ENCODE assay signal across 1 cellular context in genomic region chr10:60135020-60135419, GRCh38.
TF ChIP-seq lines count a peak whose summit lies in the region.

No MANE protein-coding gene starts in this region.

TF ChIP-seq in K562, 482 proteins besides CTCF, POLR2A, EP300 and RAD21 (continued from another document and continues in another):
- TF ChIP-seq RREB1 (CRISPR knock-in tag; IDR thresholded peaks at IDR 0.05) (peak; percentile 26; the same call in 1 of the 2 replicates), HLTF (IDR thresholded peaks at IDR 0.05) (no peak), GATAD2B (IDR thresholded peaks at IDR 0.05; ENCODE audit: borderline replicate concordance) (no peak), MAFG (tag; conservative IDR thresholded peaks at IDR 0.05) (peak; percentile 87), NCOA1 (IDR thresholded peaks at IDR 0.05; ENCODE audit: low read depth) (peak; percentile 49; the same call in 1 of the 2 replicates), BRD4 (IDR thresholded peaks at IDR 0.05) (no peak), TFE3 (CRISPR knock-in tag; IDR thresholded peaks at IDR 0.05) (no peak), ZNF24 (IDR thresholded peaks at IDR 0.05) (peak; percentile 15; the same call in 1 of the 2 replicates), YY1 (IDR thresholded peaks at IDR 0.05; ENCODE audit: borderline replicate concordance in 1 of 3, control insufficient read depth in 1 of 3, extremely low read depth in 1 of 3, insufficient read depth in 3 of 3, insufficient read length in 1 of 3, insufficient replicate concordance in 2 of 3, low read depth in 1 of 3, low read length in 2 of 3) (no peak), TEAD1 (CRISPR knock-in tag; IDR thresholded peaks at IDR 0.05) (0 out of 4 replicates have a peak, but pooled peaks of 1 of the 2 experiments have one; percentile 29), BDP1 (IDR thresholded peaks at IDR 0.05; ENCODE audit: insufficient read depth, insufficient read length) (no peak), SRF (CRISPR knock-in tag; IDR thresholded peaks at IDR 0.05) (no peak), ELK3 (CRISPR knock-in tag; IDR thresholded peaks at IDR 0.05) (no peak), IRF2 (CRISPR knock-in tag; IDR thresholded peaks at IDR 0.05) (no peak), ZNF395 (CRISPR knock-in tag; IDR thresholded peaks at IDR 0.05) (no peak), CBFA2T2 (conservative IDR thresholded peaks at IDR 0.05) (peak; percentile 53; the same call in 1 of the 2 replicates), ZC3H4 (CRISPR knock-in tag; IDR thresholded peaks at IDR 0.05; ENCODE audit: borderline replicate concordance) (no peak), SOX6 (IDR thresholded peaks at IDR 0.05) (peak; percentile 72; the same call in 1 of the 2 replicates), CREBBP (IDR thresholded peaks at IDR 0.05; ENCODE audit: low read depth, low read length) (no peak), CTBP1 (IDR thresholded peaks at IDR 0.05; ENCODE audit: borderline replicate concordance) (peak; percentile 99), TCF3 (CRISPR knock-in tag; IDR thresholded peaks at IDR 0.05) (peak; percentile 52; the same call in 1 of the 2 replicates), CBFA2T3 (IDR thresholded peaks at IDR 0.05) (peak; percentile 76), EP400 (IDR thresholded peaks at IDR 0.05) (0 out of 2 replicates have a peak, but pooled peaks have one; percentile 16), BRCA1 (IDR thresholded peaks at IDR 0.05) (no peak), BRCA1 (CRISPR knock-in tag; IDR thresholded peaks at IDR 0.05) (no peak), BHLHE40 (IDR thresholded peaks at IDR 0.05; ENCODE audit: low read length) (peak; percentile 76), DPF2 (IDR thresholded peaks at IDR 0.05) (peak; percentile 77; the same call in 1 of the 2 replicates), ZC3H8 (IDR thresholded peaks at IDR 0.05) (no peak), CHD4 (IDR thresholded peaks at IDR 0.05; ENCODE audit: insufficient read depth, insufficient replicate concordance, low read depth, low read length, poor library complexity, severe bottlenecking) (no peak), ZNF384 (IDR thresholded peaks at IDR 0.05; ENCODE audit: low read depth, low read length) (no peak), ZFP1 (CRISPR knock-in tag; IDR thresholded peaks at IDR 0.05) (no peak), SMARCE1 (IDR thresholded peaks at IDR 0.05) (0 out of 2 replicates have a peak, but pooled peaks have one; percentile 17), TSC22D4 (tag; IDR thresholded peaks at IDR 0.05) (no peak), ZNF175 (CRISPR knock-in tag; IDR thresholded peaks at IDR 0.05; ENCODE audit: low read depth) (no peak), HMGN3 (IDR thresholded peaks at IDR 0.05; ENCODE audit: borderline replicate concordance, extremely low read depth, insufficient read length, low read depth, low read length) (no peak), LEF1 (IDR thresholded peaks at IDR 0.05) (peak; percentile 29; the same call in 1 of the 2 replicates), TARDBP (IDR thresholded peaks at IDR 0.05) (no peak), DIDO1 (tag; IDR thresholded peaks at IDR 0.05; ENCODE audit: low read depth) (no peak)
- TF ChIP-seq, protein P1, sequence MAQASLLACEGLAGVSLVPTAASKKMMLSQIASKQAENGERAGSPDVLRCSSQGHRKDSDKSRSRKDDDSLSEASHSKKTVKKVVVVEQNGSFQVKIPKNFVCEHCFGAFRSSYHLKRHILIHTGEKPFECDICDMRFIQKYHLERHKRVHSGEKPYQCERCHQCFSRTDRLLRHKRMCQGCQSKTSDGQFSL (CRISPR knock-in tag; IDR thresholded peaks at IDR 0.05) = no peak
- TF ChIP-seq, protein P1 (tag; IDR thresholded peaks at IDR 0.05) = 0 out of 4 replicates have a peak, but pooled peaks of 1 of the 2 experiments have one; percentile 26
- TF ChIP-seq, protein P2, sequence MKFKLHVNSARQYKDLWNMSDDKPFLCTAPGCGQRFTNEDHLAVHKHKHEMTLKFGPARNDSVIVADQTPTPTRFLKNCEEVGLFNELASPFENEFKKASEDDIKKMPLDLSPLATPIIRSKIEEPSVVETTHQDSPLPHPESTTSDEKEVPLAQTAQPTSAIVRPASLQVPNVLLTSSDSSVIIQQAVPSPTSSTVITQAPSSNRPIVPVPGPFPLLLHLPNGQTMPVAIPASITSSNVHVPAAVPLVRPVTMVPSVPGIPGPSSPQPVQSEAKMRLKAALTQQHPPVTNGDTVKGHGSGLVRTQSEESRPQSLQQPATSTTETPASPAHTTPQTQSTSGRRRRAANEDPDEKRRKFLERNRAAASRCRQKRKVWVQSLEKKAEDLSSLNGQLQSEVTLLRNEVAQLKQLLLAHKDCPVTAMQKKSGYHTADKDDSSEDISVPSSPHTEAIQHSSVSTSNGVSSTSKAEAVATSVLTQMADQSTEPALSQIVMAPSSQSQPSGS (CRISPR knock-in tag; IDR thresholded peaks at IDR 0.05) = no peak
- TF ChIP-seq, protein P3, sequence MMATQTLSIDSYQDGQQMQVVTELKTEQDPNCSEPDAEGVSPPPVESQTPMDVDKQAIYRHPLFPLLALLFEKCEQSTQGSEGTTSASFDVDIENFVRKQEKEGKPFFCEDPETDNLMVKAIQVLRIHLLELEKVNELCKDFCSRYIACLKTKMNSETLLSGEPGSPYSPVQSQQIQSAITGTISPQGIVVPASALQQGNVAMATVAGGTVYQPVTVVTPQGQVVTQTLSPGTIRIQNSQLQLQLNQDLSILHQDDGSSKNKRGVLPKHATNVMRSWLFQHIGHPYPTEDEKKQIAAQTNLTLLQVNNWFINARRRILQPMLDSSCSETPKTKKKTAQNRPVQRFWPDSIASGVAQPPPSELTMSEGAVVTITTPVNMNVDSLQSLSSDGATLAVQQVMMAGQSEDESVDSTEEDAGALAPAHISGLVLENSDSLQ (IDR thresholded peaks at IDR 0.05) = peak; percentile 75
- TF ChIP-seq, protein P4, sequence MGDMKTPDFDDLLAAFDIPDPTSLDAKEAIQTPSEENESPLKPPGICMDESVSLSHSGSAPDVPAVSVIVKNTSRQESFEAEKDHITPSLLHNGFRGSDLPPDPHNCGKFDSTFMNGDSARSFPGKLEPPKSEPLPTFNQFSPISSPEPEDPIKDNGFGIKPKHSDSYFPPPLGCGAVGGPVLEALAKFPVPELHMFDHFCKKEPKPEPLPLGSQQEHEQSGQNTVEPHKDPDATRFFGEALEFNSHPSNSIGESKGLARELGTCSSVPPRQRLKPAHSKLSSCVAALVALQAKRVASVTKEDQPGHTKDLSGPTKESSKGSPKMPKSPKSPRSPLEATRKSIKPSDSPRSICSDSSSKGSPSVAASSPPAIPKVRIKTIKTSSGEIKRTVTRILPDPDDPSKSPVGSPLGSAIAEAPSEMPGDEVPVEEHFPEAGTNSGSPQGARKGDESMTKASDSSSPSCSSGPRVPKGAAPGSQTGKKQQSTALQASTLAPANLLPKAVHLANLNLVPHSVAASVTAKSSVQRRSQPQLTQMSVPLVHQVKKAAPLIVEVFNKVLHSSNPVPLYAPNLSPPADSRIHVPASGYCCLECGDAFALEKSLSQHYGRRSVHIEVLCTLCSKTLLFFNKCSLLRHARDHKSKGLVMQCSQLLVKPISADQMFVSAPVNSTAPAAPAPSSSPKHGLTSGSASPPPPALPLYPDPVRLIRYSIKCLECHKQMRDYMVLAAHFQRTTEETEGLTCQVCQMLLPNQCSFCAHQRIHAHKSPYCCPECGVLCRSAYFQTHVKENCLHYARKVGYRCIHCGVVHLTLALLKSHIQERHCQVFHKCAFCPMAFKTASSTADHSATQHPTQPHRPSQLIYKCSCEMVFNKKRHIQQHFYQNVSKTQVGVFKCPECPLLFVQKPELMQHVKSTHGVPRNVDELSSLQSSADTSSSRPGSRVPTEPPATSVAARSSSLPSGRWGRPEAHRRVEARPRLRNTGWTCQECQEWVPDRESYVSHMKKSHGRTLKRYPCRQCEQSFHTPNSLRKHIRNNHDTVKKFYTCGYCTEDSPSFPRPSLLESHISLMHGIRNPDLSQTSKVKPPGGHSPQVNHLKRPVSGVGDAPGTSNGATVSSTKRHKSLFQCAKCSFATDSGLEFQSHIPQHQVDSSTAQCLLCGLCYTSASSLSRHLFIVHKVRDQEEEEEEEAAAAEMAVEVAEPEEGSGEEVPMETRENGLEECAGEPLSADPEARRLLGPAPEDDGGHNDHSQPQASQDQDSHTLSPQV (IDR thresholded peaks at IDR 0.05) = 0 out of 2 replicates have a peak, but pooled peaks have one; percentile 9
- TF ChIP-seq, protein P5, sequence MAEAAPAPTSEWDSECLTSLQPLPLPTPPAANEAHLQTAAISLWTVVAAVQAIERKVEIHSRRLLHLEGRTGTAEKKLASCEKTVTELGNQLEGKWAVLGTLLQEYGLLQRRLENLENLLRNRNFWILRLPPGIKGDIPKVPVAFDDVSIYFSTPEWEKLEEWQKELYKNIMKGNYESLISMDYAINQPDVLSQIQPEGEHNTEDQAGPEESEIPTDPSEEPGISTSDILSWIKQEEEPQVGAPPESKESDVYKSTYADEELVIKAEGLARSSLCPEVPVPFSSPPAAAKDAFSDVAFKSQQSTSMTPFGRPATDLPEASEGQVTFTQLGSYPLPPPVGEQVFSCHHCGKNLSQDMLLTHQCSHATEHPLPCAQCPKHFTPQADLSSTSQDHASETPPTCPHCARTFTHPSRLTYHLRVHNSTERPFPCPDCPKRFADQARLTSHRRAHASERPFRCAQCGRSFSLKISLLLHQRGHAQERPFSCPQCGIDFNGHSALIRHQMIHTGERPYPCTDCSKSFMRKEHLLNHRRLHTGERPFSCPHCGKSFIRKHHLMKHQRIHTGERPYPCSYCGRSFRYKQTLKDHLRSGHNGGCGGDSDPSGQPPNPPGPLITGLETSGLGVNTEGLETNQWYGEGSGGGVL (CRISPR knock-in tag; IDR thresholded peaks at IDR 0.05) = no peak
